In the genomic region with DNA sequence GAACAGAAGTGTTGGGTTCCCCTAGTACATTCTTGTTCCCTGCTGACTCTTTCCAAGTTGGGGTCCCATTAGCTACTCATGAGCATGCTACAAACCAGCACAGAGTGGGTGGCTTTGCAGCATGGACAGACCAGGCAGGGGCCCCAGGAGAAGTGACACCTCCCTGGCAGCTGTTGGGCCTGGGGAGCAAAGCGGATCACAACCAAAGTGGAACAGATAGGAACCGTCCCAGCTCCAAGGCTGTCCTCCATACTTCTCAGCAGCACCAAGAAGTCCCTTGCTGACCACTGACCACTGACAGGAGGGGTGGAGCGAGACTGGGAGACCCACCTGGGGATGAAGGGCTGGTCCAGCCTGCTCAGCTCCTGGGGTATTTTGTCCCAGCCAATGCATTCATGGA, we compare ENCODE assay signal across 31 cellular contexts. TPM values are rescaled to one million over a fixed set of nuclear protein-coding genes. Genes with fewer than 3 reads are reported as not detected.
"Had no signal": no experiment of that assay in that cellular context is flagged by ENCODE, and none has a peak within 500 bp of the region (broad histone marks: within the 10 kb centered on the region; RNA-seq: fewer than 3 reads in every experiment).

No MANE protein-coding gene starts in this region.

- H3K27ac ChIP-seq: KMS-11, SJSA1 had no signal

- H3K27me3 Mint-ChIP-seq: activated CD4-positive, alpha-beta T cell treated with anti-CD3 and anti-CD28 coated beads, Interleukin-2, amount 10 ng/mL, durations not matched to agents 7 days and 5 days; activated naive CD8-positive, alpha-beta T cell; activated naive CD8-positive, alpha-beta T cell treated with anti-CD3 and anti-CD28 coated beads, Interleukin-2, amount 50 U/mL, for 24 hours; brain had no signal

- ATAC-seq: activated naive CD8-positive, alpha-beta T cell treated with anti-CD3 and anti-CD28 coated beads, Interleukin-2, amount 50 U/mL, for 24 hours; activated T-cell treated with anti-CD3 and anti-CD28 coated beads, Interleukin-2, amount 50 U/mL, for 4 hours; Panc1 had no signal

- H3K4me1 Mint-ChIP-seq: activated CD4-positive, alpha-beta T cell treated with anti-CD3 and anti-CD28 coated beads, Interleukin-2, amount 10 ng/mL, durations not matched to agents 7 days and 5 days; activated naive CD4-positive, alpha-beta T cell treated with anti-CD3 and anti-CD28 coated beads, Interleukin-2, amount 10 ng/mL, durations not matched to agents 7 days and 5 days; activated naive CD8-positive, alpha-beta T cell treated with anti-CD3 and anti-CD28 coated beads, Interleukin-2, amount 50 U/mL, for 24 hours had no signal

- DNase-seq: activated CD4-positive, alpha-beta memory T cell treated with anti-CD3 and anti-CD28 coated beads for 36 hours; activated CD4-positive, alpha-beta T cell treated with anti-CD3 and anti-CD28 coated beads, Interleukin-2, amount 10 ng/mL, durations not matched to agents 7 days and 5 days; activated CD8-positive, alpha-beta memory T cell treated with anti-CD3 and anti-CD28 coated beads, Interleukin-2, amount 50 U/mL, for 4 hours; activated gamma-delta T cell; activated naive CD4-positive, alpha-beta T cell treated with anti-CD3 and anti-CD28 coated beads, Interleukin-2, amount 10 ng/mL, durations not matched to agents 7 days and 5 days; activated naive CD8-positive, alpha-beta T cell treated with anti-CD3 and anti-CD28 coated beads, Interleukin-2, amount 50 U/mL, for 24 hours; activated T-cell treated with anti-CD3 and anti-CD28 coated beads for 4 hours; activated T-cell treated with anti-CD3 and anti-CD28 coated beads, Interleukin-2, amount 50 U/mL, for 4 hours; anterior cingulate cortex; central memory CD4-positive, alpha-beta T cell; MM.1S; MV-4-11; NCI-H1092; NCI-H1436 treated with DMSO at 0.1 percent for 48 hours; NCI-H187; NCI-H2029 treated with DMSO at 0.1 percent for 48 hours; NCI-H2107; NCI-H2171 treated with DMSO at 0.1 percent for 48 hours; NCI-H345; NCI-H524 treated with DMSO at 0.1 percent for 48 hours; SHP77 treated with DMSO at 0.1 percent for 48 hours; SK-N-SH had no signal

- H3K4me3 ChIP-seq: SJSA1 had no signal

- H3K27me3 ChIP-seq: SJSA1 had no signal

- H3K9ac ChIP-seq: KMS-11, SK-N-SH had no signal

- H3K9me3 ChIP-seq: SJSA1, SK-N-SH had no signal

- H3K4me3 Mint-ChIP-seq: activated CD4-positive, alpha-beta memory T cell treated with anti-CD3 and anti-CD28 coated beads for 36 hours; activated CD4-positive, alpha-beta T cell treated with anti-CD3 and anti-CD28 coated beads, Interleukin-2, amount 10 ng/mL, durations not matched to agents 7 days and 5 days; activated naive CD4-positive, alpha-beta T cell treated with anti-CD3 and anti-CD28 coated beads, Interleukin-2, amount 10 ng/mL, durations not matched to agents 7 days and 5 days; activated naive CD8-positive, alpha-beta T cell; activated naive CD8-positive, alpha-beta T cell treated with anti-CD3 and anti-CD28 coated beads, Interleukin-2, amount 50 U/mL, for 24 hours; activated T-cell treated with anti-CD3 and anti-CD28 coated beads, Interleukin-2, amount 50 U/mL, for 4 hours; brain; T-helper 1 cell treated with Interleukin-12 subunit alpha and Interleukin-12 subunit beta and Interleukin-4 antibody, amounts not matched to agents 30 μg/mL and 1 μg/mL, for 36 hours; T-helper 2 cell treated with Interferon-gamma antibody and Interleukin-4, amounts not matched to agents 5 μg/mL and 100 μg/mL, for 36 hours had no signal

- H3K36me3 Mint-ChIP-seq: activated naive CD8-positive, alpha-beta T cell; brain had no signal

- H3K27ac Mint-ChIP-seq: activated CD4-positive, alpha-beta memory T cell treated with anti-CD3 and anti-CD28 coated beads for 36 hours; activated CD4-positive, alpha-beta T cell treated with anti-CD3 and anti-CD28 coated beads, Interleukin-2, amount 10 ng/mL, durations not matched to agents 7 days and 5 days; activated naive CD4-positive, alpha-beta T cell treated with anti-CD3 and anti-CD28 coated beads, Interleukin-2, amount 10 ng/mL, durations not matched to agents 7 days and 5 days; activated naive CD8-positive, alpha-beta T cell; activated naive CD8-positive, alpha-beta T cell treated with anti-CD3 and anti-CD28 coated beads, Interleukin-2, amount 50 U/mL, for 24 hours; brain; T-helper 1 cell treated with Interleukin-12 subunit alpha and Interleukin-12 subunit beta and Interleukin-4 antibody, amounts not matched to agents 30 μg/mL and 1 μg/mL, for 36 hours; T-helper 2 cell treated with Interferon-gamma antibody and Interleukin-4, amounts not matched to agents 5 μg/mL and 100 μg/mL, for 36 hours had no signal

- H3K9me3 Mint-ChIP-seq: activated CD4-positive, alpha-beta memory T cell treated with anti-CD3 and anti-CD28 coated beads for 36 hours; activated CD4-positive, alpha-beta T cell treated with anti-CD3 and anti-CD28 coated beads, Interleukin-2, amount 10 ng/mL, durations not matched to agents 7 days and 5 days; activated naive CD4-positive, alpha-beta T cell treated with anti-CD3 and anti-CD28 coated beads, Interleukin-2, amount 10 ng/mL, durations not matched to agents 7 days and 5 days; activated naive CD8-positive, alpha-beta T cell treated with anti-CD3 and anti-CD28 coated beads, Interleukin-2, amount 50 U/mL, for 24 hours; activated T-cell treated with anti-CD3 and anti-CD28 coated beads, Interleukin-2, amount 50 U/mL, for 4 hours; brain; T-helper 1 cell treated with Interleukin-12 subunit alpha and Interleukin-12 subunit beta and Interleukin-4 antibody, amounts not matched to agents 30 μg/mL and 1 μg/mL, for 36 hours; T-helper 2 cell treated with Interferon-gamma antibody and Interleukin-4, amounts not matched to agents 5 μg/mL and 100 μg/mL, for 36 hours had no signal

RNA-seq across cellular contexts. Expression of a gene that starts 12.4 kb away (rescaled TPM):
- total RNA-seq: activated CD4-positive, alpha-beta memory T cell treated with anti-CD3 and anti-CD28 coated beads for 36 hours; activated CD4-positive, alpha-beta T cell treated with anti-CD3 and anti-CD28 coated beads, Interleukin-2, amount 10 ng/mL, durations not matched to agents 7 days and 5 days; activated T-cell treated with anti-CD3 and anti-CD28 coated beads, Interleukin-2, amount 50 U/mL, for 4 hours; bronchial epithelial cell; RPMI7951; SJSA1 had no signal

RNA-seq across cellular contexts. Expression of a gene that starts 19.9 kb away (rescaled TPM):
- total RNA-seq: bronchial epithelial cell had no signal

RNA-seq across cellular contexts. Expression of a gene that starts 40.4 kb away (rescaled TPM):
- total RNA-seq: activated T-cell treated with anti-CD3 and anti-CD28 coated beads, Interleukin-2, amount 50 U/mL, for 4 hours; bronchial epithelial cell had no signal
